ENCODE assay signal across 24 cellular contexts in the genomic region with DNA sequence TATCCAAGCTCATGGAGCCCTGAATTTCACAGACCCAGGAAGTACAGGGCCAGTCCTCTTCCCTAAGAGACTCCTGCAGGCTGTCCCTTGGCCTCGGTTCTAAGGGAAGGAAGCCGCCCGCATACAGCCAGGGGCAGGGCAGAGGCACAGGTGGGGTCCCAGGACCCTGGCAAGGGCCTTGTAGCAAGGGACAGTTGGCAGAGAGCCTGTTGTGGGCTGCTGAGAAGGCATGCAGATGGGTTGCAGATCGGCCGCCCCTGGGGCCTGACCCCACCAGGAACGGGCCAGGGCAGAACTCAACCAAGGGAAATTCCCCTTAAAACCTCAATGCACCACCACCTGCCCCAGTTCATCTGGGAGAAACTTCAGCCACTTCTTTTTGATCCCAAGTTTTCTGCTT. TPM values are rescaled to one million over a fixed set of nuclear protein-coding genes. Genes with fewer than 3 reads are reported as not detected.
DNase-seq lines count a peak whose midpoint lies in the region; ATAC-seq and TF ChIP-seq lines count a peak whose summit lies in the region.
"Had no signal": no experiment of that assay in that cellular context is flagged by ENCODE, and none has a peak within 500 bp of the region (broad histone marks: within the 10 kb centered on the region; RNA-seq: fewer than 3 reads in every experiment).

No MANE protein-coding gene starts in this region.

- CTCF ChIA-PET in activated naive CD4-positive, alpha-beta T cell treated with anti-CD3 and anti-CD28 coated beads, Interleukin-2, amount 10 ng/mL, durations not matched to agents 7 days and 5 days (lab: Charles Lee) = interaction anchor here (0.7 to 7.7 kb wide), 6 partner anchors 27 to 499 kb away, joined by 3 to 69 read pairs (median 6); no protein-coding TSS in a partner anchor

- intact Hi-C loops in posterior vena cava (cut with DNase I) = loop anchor here in 1 of 2 donors (10.0 kb wide), 1 partner anchor 299 kb away; no protein-coding TSS in a partner anchor
- intact Hi-C loops in uterus (cut with DNase I; ENCODE audit: low total_unique reads) = no loop called here

- no peaks in the 10 kb centered on the region for H3K9me3 ChIP-seq in endodermal cell (ENCODE audit: control insufficient read depth, low read length)
- H3K9me3 ChIP-seq in uterus = no peaks in the 10 kb centered on the region
- H3K9me3 ChIP-seq: breast epithelium, gastroesophageal sphincter, MG63, prostate gland, thyroid gland had no signal

- H3K36me3 ChIP-seq in endodermal cell (ENCODE audit: control insufficient read depth, insufficient read depth, low read length) (peaks cover 43% of the 10 kb centered on the region), uterus (no peaks in the 10 kb centered on the region)
- H3K36me3 ChIP-seq: breast epithelium had no signal

- H3K4me1 Mint-ChIP-seq in activated naive CD4-positive, alpha-beta T cell treated with anti-CD3 and anti-CD28 coated beads, Interleukin-2, amount 10 ng/mL, durations not matched to agents 7 days and 5 days = no peaks in the 10 kb centered on the region
- H3K4me1 Mint-ChIP-seq in endodermal cell = peaks cover 2% of the 10 kb centered on the region

- H3K9me3 Mint-ChIP-seq in activated naive CD4-positive, alpha-beta T cell treated with anti-CD3 and anti-CD28 coated beads, Interleukin-2, amount 50 U/mL, for 72 hours = no peaks in the 10 kb centered on the region
- no peaks in the 10 kb centered on the region for H3K9me3 Mint-ChIP-seq in activated naive CD4-positive, alpha-beta T cell treated with anti-CD3 and anti-CD28 coated beads, Interleukin-2, amount 10 ng/mL, durations not matched to agents 7 days and 5 days
- H3K9me3 Mint-ChIP-seq in endodermal cell = no peaks in the 10 kb centered on the region
- H3K9me3 Mint-ChIP-seq: activated CD4-positive, alpha-beta T cell treated with anti-CD3 and anti-CD28 coated beads, Interleukin-2, amount 10 ng/mL, durations not matched to agents 7 days and 5 days; neural crest cell; T-helper 2 cell treated with Interferon-gamma antibody and Interleukin-4, amounts not matched to agents 5 μg/mL and 100 μg/mL, for 36 hours had no signal

- H3K4me3 ChIP-seq in endodermal cell (ENCODE audit: low read length) (no peak overlapping the region), uterus (no peak overlapping the region)
- H3K4me3 ChIP-seq: breast epithelium, gastroesophageal sphincter, MG63, prostate gland, thyroid gland had no signal

- H3K27me3 ChIP-seq in endodermal cell (ENCODE audit: control insufficient read depth, insufficient read depth, low read length, poor library complexity, severe bottlenecking) = no peaks in the 10 kb centered on the region
- no peaks in the 10 kb centered on the region for H3K27me3 ChIP-seq in uterus
- H3K27me3 ChIP-seq: breast epithelium, gastroesophageal sphincter, MG63, thyroid gland had no signal

- peak in 1 of 2 donors; percentile 52 for DNase-seq in activated naive CD4-positive, alpha-beta T cell treated with anti-CD3 and anti-CD28 coated beads, Interleukin-2, amount 50 U/mL, for 72 hours (ENCODE audit: low spot score in 2 of 2)
- DNase-seq in activated naive CD4-positive, alpha-beta T cell treated with anti-CD3 and anti-CD28 coated beads, Interleukin-2, amount 10 ng/mL, durations not matched to agents 7 days and 5 days = no peak
- DNase-seq in endodermal cell (peak; percentile 19), posterior vena cava (ENCODE audit: low spot score) (peak; percentile 60), uterus (peak; percentile 16 to 21), GDM1 (lab: John Stamatoyannopoulos, UW) (no peak), GM19240 (ENCODE audit: insufficient read length, low spot score) (no peak)
- DNase-seq: activated CD4-positive, alpha-beta T cell treated with anti-CD3 and anti-CD28 coated beads, Interleukin-2, amount 10 ng/mL, durations not matched to agents 7 days and 5 days; activated gamma-delta T cell treated with Interleukin-2 at 50 U/mL for 16 hours; cortex of kidney; DMS79 treated with DMSO at 0.1 percent for 48 hours; KBM-7; left ventricle myocardium superior; MG63; small intestine; thyroid gland had no signal

- peak overlapping the region; percentile 13 to 84 for H3K27ac Mint-ChIP-seq in activated naive CD4-positive, alpha-beta T cell treated with anti-CD3 and anti-CD28 coated beads, Interleukin-2, amount 50 U/mL, for 72 hours
- H3K27ac Mint-ChIP-seq in activated naive CD4-positive, alpha-beta T cell treated with anti-CD3 and anti-CD28 coated beads, Interleukin-2, amount 10 ng/mL, durations not matched to agents 7 days and 5 days = no peak overlapping the region
- no peak overlapping the region for H3K27ac Mint-ChIP-seq in endodermal cell
- H3K27ac Mint-ChIP-seq: activated CD4-positive, alpha-beta T cell treated with anti-CD3 and anti-CD28 coated beads, Interleukin-2, amount 10 ng/mL, durations not matched to agents 7 days and 5 days; stimulated activated memory B cell treated with anti-CD40 and anti-IgM and Interleukin-4, amounts not matched to agents 10 μg/mL and 1 μg/mL and 100 μg/mL, for 72 hours had no signal

- no peak for TF ChIP-seq POLR2A in uterus (IDR thresholded peaks at IDR 0.05)

- no peak overlapping the region for H3K9ac ChIP-seq in endodermal cell (ENCODE audit: extremely low read depth, low read length, poor library complexity, severe bottlenecking)

- peaks cover 8 to 17% of the 10 kb centered on the region in 2 donors for H3K36me3 Mint-ChIP-seq in activated naive CD4-positive, alpha-beta T cell treated with anti-CD3 and anti-CD28 coated beads, Interleukin-2, amount 50 U/mL, for 72 hours
- H3K36me3 Mint-ChIP-seq in activated naive CD4-positive, alpha-beta T cell treated with anti-CD3 and anti-CD28 coated beads, Interleukin-2, amount 10 ng/mL, durations not matched to agents 7 days and 5 days = peaks cover 40% of the 10 kb centered on the region
- H3K36me3 Mint-ChIP-seq in endodermal cell (ENCODE audit: low read depth) = peaks cover 53% of the 10 kb centered on the region

- H3K4me1 ChIP-seq in endodermal cell (ENCODE audit: control insufficient read depth, insufficient read depth, low read length) (no peaks in the 10 kb centered on the region), uterus (no peaks in the 10 kb centered on the region)
- H3K4me1 ChIP-seq: breast epithelium, prostate gland, thyroid gland had no signal

- no peaks in the 10 kb centered on the region for H3K27me3 Mint-ChIP-seq in activated naive CD4-positive, alpha-beta T cell treated with anti-CD3 and anti-CD28 coated beads, Interleukin-2, amount 10 ng/mL, durations not matched to agents 7 days and 5 days
- H3K27me3 Mint-ChIP-seq in endodermal cell (ENCODE audit: insufficient read depth) = no peaks in the 10 kb centered on the region
- H3K27me3 Mint-ChIP-seq: activated CD4-positive, alpha-beta T cell treated with anti-CD3 and anti-CD28 coated beads, Interleukin-2, amount 10 ng/mL, durations not matched to agents 7 days and 5 days; stimulated activated memory B cell treated with anti-CD40 and anti-IgM and Interleukin-4, amounts not matched to agents 10 μg/mL and 1 μg/mL and 100 μg/mL, for 72 hours had no signal

- no peak for ATAC-seq in activated naive CD4-positive, alpha-beta T cell treated with anti-CD3 and anti-CD28 coated beads, Interleukin-2, amount 50 U/mL, for 72 hours
- ATAC-seq in activated CD4-positive, CD25-positive, alpha-beta regulatory T cell treated with anti-CD3 and anti-CD28 coated beads, Interleukin-2, amount 50 U/mL, for 24 hours = no peak
- ATAC-seq: stimulated activated memory B cell treated with anti-CD40 and anti-IgM and Interleukin-4, amounts not matched to agents 10 μg/mL and 1 μg/mL and 100 μg/mL, for 72 hours had no signal

- TF ChIP-seq CTCF in endodermal cell (conservative IDR thresholded peaks at IDR 0.05) (no peak), uterus (IDR thresholded peaks at IDR 0.05) (no peak)

- H3K27ac ChIP-seq in endodermal cell (ENCODE audit: low read depth, low read length) = no peak overlapping the region
- H3K27ac ChIP-seq in uterus = peak overlapping the region; percentile 62 to 76
- H3K27ac ChIP-seq: breast epithelium, prostate gland, thyroid gland, VCaP had no signal

- H3K4me3 Mint-ChIP-seq in activated naive CD4-positive, alpha-beta T cell treated with anti-CD3 and anti-CD28 coated beads, Interleukin-2, amount 10 ng/mL, durations not matched to agents 7 days and 5 days = no peak overlapping the region
- no peak overlapping the region for H3K4me3 Mint-ChIP-seq in endodermal cell
- H3K4me3 Mint-ChIP-seq: activated CD4-positive, alpha-beta T cell treated with anti-CD3 and anti-CD28 coated beads, Interleukin-2, amount 10 ng/mL, durations not matched to agents 7 days and 5 days; neural crest cell; stimulated activated memory B cell treated with anti-CD40 and anti-IgM and Interleukin-4, amounts not matched to agents 10 μg/mL and 1 μg/mL and 100 μg/mL, for 72 hours; T-helper 2 cell treated with Interferon-gamma antibody and Interleukin-4, amounts not matched to agents 5 μg/mL and 100 μg/mL, for 36 hours had no signal

- WGBS in endodermal cell (ENCODE audit: insufficient coverage in 1 of 2, insufficient read length in 1 of 2), 2 experiments = 78 to 100% methylated on average over 2 to 6 of the region's 6 CpGs

RNA-seq across cellular contexts. Expression of a gene that starts 36.1 kb away (rescaled TPM):
- 10 to 100 TPM; 14.0 to 14.1 TPM for total RNA-seq in activated naive CD4-positive, alpha-beta T cell treated with anti-CD3 and anti-CD28 coated beads, Interleukin-2, amount 50 U/mL, for 72 hours
- 1 to 10 TPM; 9.3 TPM for total RNA-seq in endodermal cell
- polyA plus RNA-seq in endodermal cell (2013, experiment 1 of 2) = 8.8 TPM
- polyA plus RNA-seq in endodermal cell (2013, experiment 2 of 2) = 8.6 TPM
- 1 to 10 TPM; 5.8 to 6.6 TPM for total RNA-seq in posterior vena cava
- total RNA-seq in uterus = 10 to 100 TPM in 2 of 4 donors, 1 to 10 TPM in 2; 5.9 to 13.1 (median 8.5) TPM

Comparison
In these comparisons a context has a peak if more than half of its experiments do, and no peak if none do; other contexts are left out.
1. H3K27ac Mint-ChIP-seq: peak in activated naive CD4-positive, alpha-beta T cell treated with anti-CD3 and anti-CD28 coated beads, Interleukin-2, amount 50 U/mL, for 72 hours (2 of 2); none in activated naive CD4-positive, alpha-beta T cell treated with anti-CD3 and anti-CD28 coated beads, Interleukin-2, amount 10 ng/mL, durations not matched to agents 7 days and 5 days (single experiment) and endodermal cell (single experiment).
2. DNase-seq: peak in endodermal cell (single experiment), posterior vena cava (single experiment) and uterus (2 of 2); none in activated naive CD4-positive, alpha-beta T cell treated with anti-CD3 and anti-CD28 coated beads, Interleukin-2, amount 10 ng/mL, durations not matched to agents 7 days and 5 days (single experiment), GDM1 (single experiment) and GM19240 (single experiment).